ENCODE assay signal across 27 cellular contexts in the genomic region with DNA sequence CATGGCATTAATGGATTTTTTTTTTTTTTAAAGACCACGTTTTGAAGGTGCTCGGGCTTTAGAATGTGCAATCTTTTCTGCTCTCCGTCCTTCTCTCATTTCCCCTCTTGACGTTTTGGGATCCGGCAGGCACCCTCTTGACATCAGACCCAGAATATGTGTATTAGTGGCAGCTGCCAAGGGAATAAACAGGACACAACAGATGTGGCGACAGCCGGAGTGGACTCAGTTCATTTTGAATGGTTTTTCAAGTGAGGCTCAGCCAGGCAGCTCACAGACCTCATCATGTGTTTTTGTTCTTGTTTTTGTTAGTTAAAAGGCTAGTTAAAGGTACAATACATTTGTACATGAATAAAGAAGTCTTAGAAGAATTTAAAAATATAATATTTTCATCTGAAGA.
A peak's percentile ranks its signal among the peaks of the same experiment; 100 is the strongest.
DNase-seq lines count a peak whose midpoint lies in the region; ATAC-seq and TF ChIP-seq lines count a peak whose summit lies in the region.
"Had no signal": no experiment of that assay in that cellular context is flagged by ENCODE, and none has a peak within 500 bp of the region (broad histone marks: within the 10 kb centered on the region; RNA-seq: fewer than 3 reads in every experiment).

No MANE protein-coding gene starts in this region.

- no peak overlapping the region for H4K8ac ChIP-seq in H9 (replicated peaks; ENCODE audit: insufficient read length, low read depth, low read length)

- no peak overlapping the region for H2BK120ac ChIP-seq in H9 (ENCODE audit: low read depth, low read length, poor library complexity, severe bottlenecking)

- no peak overlapping the region for H3K14ac ChIP-seq in H9 (ENCODE audit: insufficient read depth, low read length)

- H3K23ac ChIP-seq in H9 (ENCODE audit: insufficient read length, low read depth, low read length): no peak overlapping the region

- no peak overlapping the region for H2BK20ac ChIP-seq in H9 (ENCODE audit: low read depth, low read length, poor library complexity, severe bottlenecking)

- TF ChIP-seq CTCF in H9 (conservative IDR thresholded peaks at IDR 0.05): no peak

- no peaks in the 10 kb centered on the region for H3K27me3 Mint-ChIP-seq in H9 (ENCODE audit: low read depth)
- H3K27me3 Mint-ChIP-seq: activated CD4-positive, alpha-beta T cell treated with anti-CD3 and anti-CD28 coated beads, Interleukin-2, amount 10 ng/mL, durations not matched to agents 7 days and 5 days; IgD-negative memory B cell had no signal

- no peaks in the 10 kb centered on the region for H3K9me3 Mint-ChIP-seq in H9
- H3K9me3 Mint-ChIP-seq: activated CD4-positive, alpha-beta T cell treated with anti-CD3 and anti-CD28 coated beads, Interleukin-2, amount 10 ng/mL, durations not matched to agents 7 days and 5 days; activated T-cell treated with anti-CD3 and anti-CD28 coated beads, Interleukin-2, amount 50 U/mL, for 4 hours; IgD-negative memory B cell; stimulated activated naive CD8-positive, alpha-beta T cell treated with anti-CD3 and anti-CD28 coated beads, Interleukin-15, Interleukin-2, amounts not matched to agents 100 ng/mL and 50 ng/mL, for 24 hours had no signal

- H4K20me1 ChIP-seq in H9 (ENCODE audit: control insufficient read depth, insufficient read depth, insufficient read length): no peaks in the 10 kb centered on the region

- peak overlapping the region in 2 of 3 experiments; percentile 6 to 70; a peak in 3 of 7 replicates for H3K27ac Mint-ChIP-seq in H9
- H3K27ac Mint-ChIP-seq: activated CD4-positive, alpha-beta T cell treated with anti-CD3 and anti-CD28 coated beads, Interleukin-2, amount 10 ng/mL, durations not matched to agents 7 days and 5 days; IgD-negative memory B cell; stimulated activated naive CD8-positive, alpha-beta T cell treated with anti-CD3 and anti-CD28 coated beads, Interleukin-15, Interleukin-2, amounts not matched to agents 100 ng/mL and 50 ng/mL, for 24 hours had no signal

- H3K4me1 ChIP-seq in H9 (ENCODE audit: insufficient read depth, low read length): peaks cover 10% of the 10 kb centered on the region; the same call in 1 of the 2 replicates
- H3K4me1 ChIP-seq: Peyer's patch, psoas muscle had no signal

- H3K4me3 ChIP-seq in skeletal muscle cell (ENCODE audit: low read depth, low read length): no peak overlapping the region
- H3K4me3 ChIP-seq: esophagus squamous epithelium, hepatocyte, Peyer's patch, psoas muscle, skin epidermis, tibial artery had no signal

- no peak overlapping the region for H2BK5ac ChIP-seq in H9 (ENCODE audit: insufficient read length, low read length)

- H2BK12ac ChIP-seq in H9 (ENCODE audit: insufficient read length, low read depth, low read length): no peak overlapping the region

- H3K27me3 ChIP-seq in H9 (ENCODE audit: insufficient read depth, low read length): no peaks in the 10 kb centered on the region
- H3K27me3 ChIP-seq: esophagus squamous epithelium, hepatocyte, Peyer's patch, tibial artery had no signal

- H3K9ac ChIP-seq in H9 (ENCODE audit: extremely low read depth, insufficient read length, low read length): no peak overlapping the region

- H3K9me3 ChIP-seq in H9 (ENCODE audit: control insufficient read depth, low read depth, low read length): no peaks in the 10 kb centered on the region
- H3K9me3 ChIP-seq: esophagus squamous epithelium, Peyer's patch, psoas muscle, tibial artery had no signal

- H2AK5ac ChIP-seq in H9 (ENCODE audit: insufficient read length, low read length): no peak overlapping the region

- no peak overlapping the region for H4K91ac ChIP-seq in H9 (ENCODE audit: insufficient read length, low read depth, low read length)

- H3K36me3 Mint-ChIP-seq in H9 (ENCODE audit: insufficient read depth in 1 of 3, low read depth in 3 of 3): no peaks in the 10 kb centered on the region; a peak in 1 of 7 replicates
- H3K36me3 Mint-ChIP-seq: IgD-negative memory B cell had no signal

- H4K5ac ChIP-seq in H9 (ENCODE audit: insufficient read length, low read depth, low read length): no peak overlapping the region

- no peak overlapping the region for H3K27ac ChIP-seq in H9 (ENCODE audit: insufficient read length, low read depth, low read length)
- H3K27ac ChIP-seq: esophagus squamous epithelium, hepatocyte, Peyer's patch, psoas muscle, skin epidermis, tibial artery had no signal

- H3K56ac ChIP-seq in H9 (ENCODE audit: insufficient read length, low read depth, low read length): no peak overlapping the region

- H3K79me2 ChIP-seq in H9 (ENCODE audit: insufficient read depth, low read length): no peaks in the 10 kb centered on the region
- H3K79me2 ChIP-seq: hepatocyte had no signal

- WGBS in H9 (ENCODE audit: extremely low coverage, insufficient read length, low lambda C conversion rate): no CpG with 5 or more reads among the region's 7 CpGs

- no peak overlapping the region for H3K18ac ChIP-seq in H9 (ENCODE audit: insufficient read length, low read depth, low read length)

- H3K4me3 Mint-ChIP-seq in H9: no peak overlapping the region
- H3K4me3 Mint-ChIP-seq: activated CD4-positive, alpha-beta T cell treated with anti-CD3 and anti-CD28 coated beads, Interleukin-2, amount 10 ng/mL, durations not matched to agents 7 days and 5 days; activated T-cell treated with anti-CD3 and anti-CD28 coated beads, Interleukin-2, amount 50 U/mL, for 4 hours; IgD-negative memory B cell; stimulated activated naive CD8-positive, alpha-beta T cell treated with anti-CD3 and anti-CD28 coated beads, Interleukin-15, Interleukin-2, amounts not matched to agents 100 ng/mL and 50 ng/mL, for 24 hours had no signal

- no peak overlapping the region for H2AFZ ChIP-seq in H9 (ENCODE audit: low read length)
- H2AFZ ChIP-seq: hepatocyte had no signal

- ATAC-seq in GM21360 (IDR thresholded peaks at IDR 0.05; ENCODE audit: unreplicated experiment): no peak
- ATAC-seq: activated T-cell treated with anti-CD3 and anti-CD28 coated beads, Interleukin-2, amount 50 U/mL, for 4 hours; psoas muscle had no signal

- H2BK15ac ChIP-seq in H9 (ENCODE audit: low read depth, low read length): no peak overlapping the region

- H3K4me2 ChIP-seq in H9 (ENCODE audit: insufficient read depth, insufficient read length, low read length): no peak overlapping the region
- H3K4me2 ChIP-seq: hepatocyte had no signal

- H3K79me1 ChIP-seq in H9 (ENCODE audit: insufficient read depth, low read depth, low read length, poor library complexity, severe bottlenecking): no peaks in the 10 kb centered on the region

- DNase-seq in H9 (no peak), NCI-H446 treated with DMSO at 0.1 percent for 48 hours (lab: John Stamatoyannopoulos, UW) (peak; percentile 75), globus pallidus (ENCODE audit: low spot score) (peak; percentile 31), skeletal muscle cell (ENCODE audit: low read depth) (peak; percentile 9), DMS53 treated with DMSO at 0.1 percent for 48 hours (lab: John Stamatoyannopoulos, UW; ENCODE audit: unreplicated experiment) (no peak), NCI-H2107 treated with DMSO at 0.1 percent for 48 hours (lab: John Stamatoyannopoulos, UW; ENCODE audit: unreplicated experiment) (no peak), NCI-H187 (lab: John Stamatoyannopoulos, UW) (no peak)
- DNase-seq: activated CD4-positive, alpha-beta T cell treated with anti-CD3 and anti-CD28 coated beads, Interleukin-2, amount 10 ng/mL, durations not matched to agents 7 days and 5 days; activated naive CD4-positive, alpha-beta T cell; activated T-cell treated with anti-CD3 and anti-CD28 coated beads, Interleukin-2, amount 50 U/mL, for 4 hours; COR-L47; dermis blood vessel endothelial cell; esophagus squamous epithelium; foreskin melanocyte; mesenchymal stem cell; NCI-H1105; NCI-H2081; NCI-H510A treated with DMSO at 0.1 percent for 48 hours; Peyer's patch; psoas muscle; SIG-M5; tibial artery had no signal

- peaks cover 45 to 53% of the 10 kb centered on the region in 2 experiments for H3K4me1 Mint-ChIP-seq in H9
- H3K4me1 Mint-ChIP-seq: activated CD4-positive, alpha-beta T cell treated with anti-CD3 and anti-CD28 coated beads, Interleukin-2, amount 10 ng/mL, durations not matched to agents 7 days and 5 days; IgD-negative memory B cell had no signal

- H3K23me2 ChIP-seq in H9 (ENCODE audit: insufficient read length, low read depth, low read length, poor library complexity, severe bottlenecking): no peaks in the 10 kb centered on the region

- H3T11ph ChIP-seq in H9 (ENCODE audit: low read length): no peak overlapping the region

- no peak overlapping the region for H3K4ac ChIP-seq in H9 (ENCODE audit: low read depth, low read length)

Comparison
In these comparisons a context has a peak if more than half of its experiments do, and no peak if none do; other contexts are left out.
1. DNase-seq: peak in NCI-H446 treated with DMSO at 0.1 percent for 48 hours (single experiment), globus pallidus (single experiment) and skeletal muscle cell (single experiment); none in H9 (single experiment), DMS53 treated with DMSO at 0.1 percent for 48 hours (single experiment), NCI-H2107 treated with DMSO at 0.1 percent for 48 hours (single experiment) and NCI-H187 (0 of 2).